Comparison of ENCODE assay signal across 15 cellular contexts in genomic region chr6:74870403-74870802, GRCh38.
A peak's percentile ranks its signal among the peaks of the same experiment; 100 is the strongest.
DNase-seq lines count a peak whose midpoint lies in the region; ATAC-seq, FAIRE-seq and TF ChIP-seq lines count a peak whose summit lies in the region.
"Had no signal": no experiment of that assay in that cellular context is flagged by ENCODE, and none has a peak within 500 bp of the region (broad histone marks: within the 10 kb centered on the region; RNA-seq: fewer than 3 reads in every experiment).

No MANE protein-coding gene starts in this region.

- DNase-seq in HT1080 (ENCODE audit: low read depth) (peak; percentile 11), choroid plexus epithelial cell (ENCODE audit: low read depth) (no peak), pancreas (no peak), spleen (no peak), T-cell (no peak)
- DNase-seq in activated CD8-positive, alpha-beta memory T cell treated with anti-CD3 and anti-CD28 coated beads for 24 hours, result no peak
- DNase-seq: activated CD8-positive, alpha-beta memory T cell treated with anti-CD3 and anti-CD28 coated beads, Interleukin-2, amount 10 ng/mL, durations not matched to agents 7 days and 5 days; activated naive CD8-positive, alpha-beta T cell treated with anti-CD3 and anti-CD28 coated beads, Interleukin-2, amount 10 ng/mL, durations not matched to agents 7 days and 5 days; NCI-H1048; NCI-H510A treated with DMSO at 0.1 percent for 48 hours; Right ventricle myocardium superior had no signal

- no peaks in the 10 kb centered on the region for H3K36me3 Mint-ChIP-seq in T-cell
- H3K36me3 Mint-ChIP-seq: activated CD8-positive, alpha-beta memory T cell treated with anti-CD3 and anti-CD28 coated beads, Interleukin-2, amount 10 ng/mL, durations not matched to agents 7 days and 5 days; activated naive CD8-positive, alpha-beta T cell treated with anti-CD3 and anti-CD28 coated beads, Interleukin-2, amount 10 ng/mL, durations not matched to agents 7 days and 5 days had no signal

- H3K27ac Mint-ChIP-seq in T-cell, result no peak overlapping the region
- H3K27ac Mint-ChIP-seq: activated CD8-positive, alpha-beta memory T cell treated with anti-CD3 and anti-CD28 coated beads, Interleukin-2, amount 10 ng/mL, durations not matched to agents 7 days and 5 days; activated naive CD8-positive, alpha-beta T cell treated with anti-CD3 and anti-CD28 coated beads, Interleukin-2, amount 10 ng/mL, durations not matched to agents 7 days and 5 days had no signal

- H3K27me3 Mint-ChIP-seq in T-cell, result no peaks in the 10 kb centered on the region
- H3K27me3 Mint-ChIP-seq: activated CD8-positive, alpha-beta memory T cell treated with anti-CD3 and anti-CD28 coated beads, Interleukin-2, amount 10 ng/mL, durations not matched to agents 7 days and 5 days; activated naive CD8-positive, alpha-beta T cell treated with anti-CD3 and anti-CD28 coated beads, Interleukin-2, amount 10 ng/mL, durations not matched to agents 7 days and 5 days had no signal

- CTCF ChIA-PET in T-cell (lab: Charles Lee), result interaction anchor here in 1 of 2 donors (0.6 kb wide), 2 partner anchors 43 to 56 kb away, joined by 3 read pairs; no protein-coding TSS in a partner anchor

- H3K4me3 Mint-ChIP-seq in T-cell, result no peak overlapping the region
- H3K4me3 Mint-ChIP-seq: activated CD8-positive, alpha-beta memory T cell treated with anti-CD3 and anti-CD28 coated beads, Interleukin-2, amount 10 ng/mL, durations not matched to agents 7 days and 5 days; activated naive CD8-positive, alpha-beta T cell treated with anti-CD3 and anti-CD28 coated beads, Interleukin-2, amount 10 ng/mL, durations not matched to agents 7 days and 5 days had no signal

- POLR2A ChIA-PET in T-cell (lab: Charles Lee), result interaction anchor here (0.6 kb wide), 3 partner anchors 28 to 1491 kb away, joined by 3 to 10 read pairs (median 3); no protein-coding TSS in a partner anchor

- no peak for FAIRE-seq in pancreas (lab: Jason Lieb, UNC)
- FAIRE-seq: D721Med, endometrium had no signal

- H3K9me3 Mint-ChIP-seq in T-cell, result peaks cover 5 to 25% (median 9%) of the 10 kb centered on the region in 3 donors
- H3K9me3 Mint-ChIP-seq: activated naive CD8-positive, alpha-beta T cell treated with anti-CD3 and anti-CD28 coated beads, Interleukin-2, amount 10 ng/mL, durations not matched to agents 7 days and 5 days had no signal

- no peaks in the 10 kb centered on the region for H3K27me3 ChIP-seq in pancreas
- no peaks in the 10 kb centered on the region for H3K27me3 ChIP-seq in spleen (replicated peaks in 1 of 7)

- TF ChIP-seq POLR2A in spleen (IDR thresholded peaks at IDR 0.05), result no peak

- H3K27ac ChIP-seq in pancreas (no peak overlapping the region), spleen (no peak overlapping the region)

- ATAC-seq in GM19351 (IDR thresholded peaks at IDR 0.05; ENCODE audit: unreplicated experiment) (peak; percentile 54), pancreas (peak in 3 of 4 donors; percentile 34 to 40 (median 34)), T-cell (replicated peaks in 1 of 4) (no peak), HG02610 (IDR thresholded peaks at IDR 0.05; ENCODE audit: unreplicated experiment) (no peak)
- ATAC-seq: activated CD8-positive, alpha-beta memory T cell treated with anti-CD3 and anti-CD28 coated beads, Interleukin-2, amount 10 ng/mL, durations not matched to agents 7 days and 5 days had no signal

- H3K4me3 ChIP-seq in choroid plexus epithelial cell (ENCODE audit: low read depth, low read length), result no peak overlapping the region
- no peak overlapping the region for H3K4me3 ChIP-seq in pancreas
- H3K4me3 ChIP-seq in spleen, result no peak overlapping the region

- peak; percentile 7 for TF ChIP-seq CTCF in choroid plexus epithelial cell (conservative IDR thresholded peaks at IDR 0.05; ENCODE audit: low read depth, low read length)
- TF ChIP-seq CTCF in pancreas (IDR thresholded peaks at IDR 0.05), result no peak
- TF ChIP-seq CTCF in spleen (IDR thresholded peaks at IDR 0.05 in 8 of 11, conservative IDR thresholded peaks at IDR 0.05 in 3 of 11), result no peak

- H3K4me1 Mint-ChIP-seq in T-cell, result no peaks in the 10 kb centered on the region
- H3K4me1 Mint-ChIP-seq: activated CD8-positive, alpha-beta memory T cell treated with anti-CD3 and anti-CD28 coated beads, Interleukin-2, amount 10 ng/mL, durations not matched to agents 7 days and 5 days; activated naive CD8-positive, alpha-beta T cell treated with anti-CD3 and anti-CD28 coated beads, Interleukin-2, amount 10 ng/mL, durations not matched to agents 7 days and 5 days had no signal

- H3K9me3 ChIP-seq in pancreas (no peaks in the 10 kb centered on the region), spleen (peaks cover 0 to 18% (median 5%) of the 10 kb centered on the region in 8 donors)

- H3K4me1 ChIP-seq in pancreas (no peaks in the 10 kb centered on the region), spleen (no peaks in the 10 kb centered on the region)

- H3K36me3 ChIP-seq in pancreas, result no peaks in the 10 kb centered on the region
- H3K36me3 ChIP-seq in spleen, result no peaks in the 10 kb centered on the region

- intact Hi-C loops in pancreas (cut with DNase I), result no loop called here
- intact Hi-C loops in spleen (cut with DNase I; ENCODE audit: low total_unique reads), result no loop called here

- 17 to 22% methylated on average over 2 of the region's 2 CpGs for WGBS in pancreas, 2 donors
- 41 to 70% (median 52%) methylated on average over 2 of the region's 2 CpGs for WGBS in spleen, 5 donors

Comparison
In these comparisons a context has a peak if more than half of its experiments do, and no peak if none do; other contexts are left out.
1. ATAC-seq: peak in GM19351 (single experiment) and pancreas (3 of 4); none in T-cell (0 of 4) and HG02610 (single experiment).